Comparison of ENCODE assay signal across 8 cellular contexts in genomic region chr1:150514913-150515327, GRCh38. TPM values are rescaled to one million over a fixed set of nuclear protein-coding genes. Genes with fewer than 3 reads are reported as not detected.
DNase-seq lines count a peak whose midpoint lies in the region; ATAC-seq and TF ChIP-seq lines count a peak whose summit lies in the region.

No MANE protein-coding gene starts in this region.

- H3K36me3 Mint-ChIP-seq in T-cell, result no peaks in the 10 kb centered on the region

- no peak for TF ChIP-seq CTCF in cardiac muscle cell (IDR thresholded peaks at IDR 0.05; ENCODE audit: low read depth, low read length)

- peak overlapping the region; percentile 86 for H3K27ac ChIP-seq in cardiac muscle cell

- peak overlapping the region; percentile 43 for H3K4me3 ChIP-seq in cardiac muscle cell
- H3K4me3 ChIP-seq in skeletal muscle satellite cell (ENCODE audit: low read length), result peak overlapping the region; percentile 77

- H3K27ac Mint-ChIP-seq in T-cell, result peak overlapping the region in 1 of 2 donors; percentile 73

- H3K27me3 ChIP-seq in cardiac muscle cell (no peaks in the 10 kb centered on the region), skeletal muscle satellite cell (ENCODE audit: control insufficient read depth, insufficient read depth, low read length) (no peaks in the 10 kb centered on the region)

- H3K4me2 ChIP-seq in skeletal muscle satellite cell (ENCODE audit: low read length), result peak overlapping the region; percentile 91

- DNase-seq in T-cell (no peak), cardiac muscle cell (ENCODE audit: low read depth in 1 of 2, low spot score in 1 of 2) (no peak), HT-29 (ENCODE audit: low spot score) (no peak), NCI-H1930 (lab: John Stamatoyannopoulos, UW) (no peak), NCI-H774 (lab: John Stamatoyannopoulos, UW) (no peak)

- peaks cover 11 to 25% (median 22%) of the 10 kb centered on the region in 3 donors for H3K4me1 Mint-ChIP-seq in T-cell

- no peaks in the 10 kb centered on the region for H3K36me3 ChIP-seq in cardiac muscle cell
- H3K36me3 ChIP-seq in skeletal muscle satellite cell (ENCODE audit: insufficient read depth, low read length), result peaks cover 20% of the 10 kb centered on the region

- ATAC-seq in GM21737 (IDR thresholded peaks at IDR 0.05; ENCODE audit: unreplicated experiment) (peak; percentile 2), T-cell (replicated peaks in 1 of 4) (no peak), GM18519 (IDR thresholded peaks at IDR 0.05; ENCODE audit: low FRiP score, unreplicated experiment) (no peak)

- no peaks in the 10 kb centered on the region for H3K27me3 Mint-ChIP-seq in T-cell

- peaks cover 11% of the 10 kb centered on the region for H3K4me1 ChIP-seq in cardiac muscle cell (ENCODE audit: low read depth)
- peaks cover 18% of the 10 kb centered on the region for H3K4me1 ChIP-seq in skeletal muscle satellite cell (ENCODE audit: control insufficient read depth, insufficient read depth, low read length)

- H3K9me3 Mint-ChIP-seq in T-cell, result no peaks in the 10 kb centered on the region

- H3K4me3 Mint-ChIP-seq in T-cell, result peak overlapping the region; percentile 83 to 91 (median 87)

- CTCF ChIA-PET in T-cell (lab: Charles Lee), result interaction anchor here (0.6 to 1.0 kb wide), 3 partner anchors 25 to 267 kb away, joined by 3 to 4 read pairs (median 4); partner anchors contain the start of gene ENSA (in 1 of the 2)

- POLR2A ChIA-PET in T-cell (lab: Charles Lee), result interaction anchor here in 1 of 2 donors (0.6 to 1.0 kb wide), 4 partner anchors 13 to 137 kb away, joined by 3 to 9 read pairs (median 3); no protein-coding TSS in a partner anchor

- peak overlapping the region; percentile 72 for H3K9ac ChIP-seq in skeletal muscle satellite cell (ENCODE audit: low read depth, low read length)

- H3K9me3 ChIP-seq in cardiac muscle cell (ENCODE audit: low read depth), result no peaks in the 10 kb centered on the region
- no peaks in the 10 kb centered on the region for H3K9me3 ChIP-seq in skeletal muscle satellite cell (replicated peaks; ENCODE audit: low read length)

RNA-seq across cellular contexts. Expression of gene FALEC, which starts 0.6 kb away (rescaled TPM):
- total RNA-seq in T-cell, result under 1 TPM in 3 of 5 donors, not detected in 2; 0.49 to 0.85 (median 0.73) TPM
- total RNA-seq in cardiac muscle cell, result 3.9 TPM in 1 of 2 replicates, not detected in the other
- 4.7 and 6.2 TPM in 2 replicates for polyA plus RNA-seq in cardiac muscle cell
- total RNA-seq in skeletal muscle satellite cell (2012; rRNA removed), result not detected in 2 replicates
- not detected in 2 replicates for total RNA-seq in HT-29 (2014; rRNA removed; shearing (Covaris generic))

RNA-seq across cellular contexts. Expression of gene ECM1, which starts 7.0 kb away (rescaled TPM):
- total RNA-seq in T-cell, result 1 to 10 TPM in 3 of 5 donors, under 1 TPM in 2; 0.25 to 2.9 (median 1.2) TPM
- total RNA-seq in cardiac muscle cell, result 0.78 and 1.9 TPM in 2 replicates
- polyA plus RNA-seq in cardiac muscle cell, result 1.9 and 2.9 TPM in 2 replicates
- total RNA-seq in skeletal muscle satellite cell (2012; rRNA removed), result 4.8 and 15.3 TPM in 2 replicates
- total RNA-seq in HT-29 (2014; rRNA removed; shearing (Covaris generic)), result 3.2 and 7.4 TPM in 2 replicates

RNA-seq across cellular contexts. Expression of gene TARS2, which starts 27.7 kb away (rescaled TPM):
- 10 to 100 TPM; 24.1 to 35.9 (median 30.2) TPM for total RNA-seq in T-cell
- 34.5 and 35.7 TPM in 2 replicates for total RNA-seq in cardiac muscle cell
- polyA plus RNA-seq in cardiac muscle cell, result 46.8 and 62.5 TPM in 2 replicates
- 16.2 and 18.6 TPM in 2 replicates for total RNA-seq in skeletal muscle satellite cell (2012; rRNA removed)
- 19.8 and 37.7 TPM in 2 replicates for total RNA-seq in HT-29 (2014; rRNA removed; shearing (Covaris generic))

RNA-seq across cellular contexts. Expression of gene ADAMTSL4, which starts 34.3 kb away (rescaled TPM):
- total RNA-seq in T-cell (under 1 TPM; 0.26 to 0.66 (median 0.49) TPM), cardiac muscle cell (28.8 and 44.2 TPM in 2 replicates)
- polyA plus RNA-seq in cardiac muscle cell, result 51.9 and 65.5 TPM in 2 replicates
- total RNA-seq in skeletal muscle satellite cell (2012; rRNA removed), result 12.9 and 14.6 TPM in 2 replicates
- not detected in 2 replicates for total RNA-seq in HT-29 (2014; rRNA removed; shearing (Covaris generic))
